In genomic region chr10:94607111-94607510, GRCh38 we compare ENCODE assay signal across 12 cellular contexts.
A peak's percentile ranks its signal among the peaks of the same experiment; 100 is the strongest.
DNase-seq lines count a peak whose midpoint lies in the region; ATAC-seq and TF ChIP-seq lines count a peak whose summit lies in the region.
"Had no signal": no experiment of that assay in that cellular context is flagged by ENCODE, and none has a peak within 500 bp of the region (broad histone marks: within the 10 kb centered on the region; RNA-seq: fewer than 3 reads in every experiment).

No MANE protein-coding gene starts in this region.

- POLR2A ChIA-PET in CD4-positive, alpha-beta T cell (lab: Charles Lee), result no interaction called here
- POLR2A ChIA-PET in OCI-LY7 (lab: Charles Lee), result no interaction called here

- H3K4me1 Mint-ChIP-seq in natural killer cell treated with Interleukin-12 subunit alpha and Interleukin-12 subunit beta and Interleukin-15 and Interleukin-18, amount 100 ng/mL, for 72 hours (ENCODE audit: low read depth in 2 of 2), result peaks cover 6 to 14% of the 10 kb centered on the region in 2 donors
- H3K4me1 Mint-ChIP-seq in natural killer cell, result no peaks in the 10 kb centered on the region
- no peaks in the 10 kb centered on the region for H3K4me1 Mint-ChIP-seq in CD4-positive, alpha-beta T cell (ENCODE audit: low read depth)

- H3K27me3 Mint-ChIP-seq in natural killer cell treated with Interleukin-12 subunit alpha and Interleukin-12 subunit beta and Interleukin-15 and Interleukin-18, amount 100 ng/mL, for 72 hours, result no peaks in the 10 kb centered on the region
- H3K27me3 Mint-ChIP-seq in natural killer cell (ENCODE audit: low read depth in 2 of 2), result no peaks in the 10 kb centered on the region
- no peaks in the 10 kb centered on the region for H3K27me3 Mint-ChIP-seq in CD4-positive, alpha-beta T cell

- no peak overlapping the region for H2AFZ ChIP-seq in OCI-LY7 (ENCODE audit: low read length)

- H3K4me3 ChIP-seq in esophagus squamous epithelium (no peak overlapping the region), OCI-LY7 (ENCODE audit: low read depth, low read length, poor library complexity, severe bottlenecking) (no peak overlapping the region)
- H3K4me3 ChIP-seq: dorsolateral prefrontal cortex had no signal

- no TSS peak for BruUV-seq in OCI-LY7 (replicated peaks; lab: Mats Ljungman, UMichigan)

- H3K4me3 Mint-ChIP-seq in natural killer cell treated with Interleukin-12 subunit alpha and Interleukin-12 subunit beta and Interleukin-15 and Interleukin-18, amount 100 ng/mL, for 72 hours, result no peak overlapping the region
- no peak overlapping the region for H3K4me3 Mint-ChIP-seq in natural killer cell
- no peak overlapping the region for H3K4me3 Mint-ChIP-seq in CD4-positive, alpha-beta T cell

- no peak for DNase-seq in natural killer cell treated with Interleukin-12 subunit alpha and Interleukin-12 subunit beta and Interleukin-15 and Interleukin-18, amount 100 ng/mL, for 72 hours (ENCODE audit: low spot score)
- DNase-seq in natural killer cell (no peak), esophagus squamous epithelium (lab: John Stamatoyannopoulos, UW) (no peak), NCI-H69 (lab: John Stamatoyannopoulos, UW) (no peak), OCI-LY7 (ENCODE audit: low spot score) (no peak)
- DNase-seq in CD4-positive, alpha-beta T cell, result no peak
- DNase-seq: activated naive CD4-positive, alpha-beta T cell treated with anti-CD3 and anti-CD28 coated beads, Interleukin-2, amount 50 U/mL, for 16 hours; dorsolateral prefrontal cortex; glutamatergic neuron; NCI-H2081 treated with DMSO at 0.1 percent for 48 hours had no signal

- CTCF ChIA-PET in CD4-positive, alpha-beta T cell (lab: Charles Lee), result no interaction called here
- CTCF ChIA-PET in OCI-LY7 (lab: Charles Lee; ENCODE audit: unreplicated experiment), result no interaction called here

- no peak for TF ChIP-seq POLR2A in esophagus squamous epithelium (IDR thresholded peaks at IDR 0.05)

- 74 to 82% methylated on average over 1 of the region's 1 CpG for WGBS in esophagus squamous epithelium, 2 donors

- H4K20me1 ChIP-seq in OCI-LY7 (ENCODE audit: insufficient read depth, low read length), result no peaks in the 10 kb centered on the region

- H3K27ac Mint-ChIP-seq in natural killer cell treated with Interleukin-12 subunit alpha and Interleukin-12 subunit beta and Interleukin-15 and Interleukin-18, amount 100 ng/mL, for 72 hours, result peak overlapping the region; percentile 26 to 48
- no peak overlapping the region for H3K27ac Mint-ChIP-seq in natural killer cell
- no peak overlapping the region for H3K27ac Mint-ChIP-seq in CD4-positive, alpha-beta T cell

- H3K79me2 ChIP-seq in OCI-LY7 (ENCODE audit: insufficient read depth, low read depth, low read length), result no peaks in the 10 kb centered on the region

- no peak overlapping the region for H3K27ac ChIP-seq in CD4-positive, alpha-beta T cell (ENCODE audit: low read depth, low read length)
- no peak overlapping the region for H3K27ac ChIP-seq in esophagus squamous epithelium
- H3K27ac ChIP-seq in OCI-LY7 (ENCODE audit: low read depth, low read length, poor library complexity, severe bottlenecking), result no peak overlapping the region
- H3K27ac ChIP-seq: dorsolateral prefrontal cortex had no signal

- H3K9me2 ChIP-seq in OCI-LY7 (ENCODE audit: insufficient read depth, low read length), result no peaks in the 10 kb centered on the region

- H3K36me3 ChIP-seq in esophagus squamous epithelium (no peaks in the 10 kb centered on the region), OCI-LY7 (ENCODE audit: insufficient read depth, low read length) (peaks cover 95% of the 10 kb centered on the region)

- no peaks in the 10 kb centered on the region for H3K27me3 ChIP-seq in CD4-positive, alpha-beta T cell (ENCODE audit: control insufficient read depth, insufficient read depth, low read length)
- no peaks in the 10 kb centered on the region for H3K27me3 ChIP-seq in esophagus squamous epithelium
- H3K27me3 ChIP-seq: dorsolateral prefrontal cortex had no signal

- TF ChIP-seq CTCF in natural killer cell (IDR thresholded peaks at IDR 0.05) (no peak), esophagus squamous epithelium (IDR thresholded peaks at IDR 0.05) (no peak), OCI-LY7 (conservative IDR thresholded peaks at IDR 0.05; ENCODE audit: low read length) (no peak)
- no peak for TF ChIP-seq CTCF in CD4-positive, alpha-beta T cell (IDR thresholded peaks at IDR 0.05)

- H3K9me3 ChIP-seq in CD4-positive, alpha-beta T cell (ENCODE audit: control insufficient read depth, low read length), result no peaks in the 10 kb centered on the region
- H3K9me3 ChIP-seq in esophagus squamous epithelium, result no peaks in the 10 kb centered on the region
- H3K9me3 ChIP-seq in OCI-LY7 (ENCODE audit: low read length), result no peaks in the 10 kb centered on the region

- intact Hi-C loops in natural killer cell (cut with micrococcal nuclease) (no loop called here), esophagus squamous epithelium (cut with DNase I) (no loop called here), OCI-LY7 (cut with micrococcal nuclease; ENCODE audit: unreplicated experiment) (no loop called here)
- intact Hi-C loops in CD4-positive, alpha-beta T cell (cut with DNase I, micrococcal nuclease), result no loop called here

- H3K9me3 Mint-ChIP-seq in natural killer cell treated with Interleukin-12 subunit alpha and Interleukin-12 subunit beta and Interleukin-15 and Interleukin-18, amount 100 ng/mL, for 72 hours, result no peaks in the 10 kb centered on the region
- H3K9me3 Mint-ChIP-seq in natural killer cell, result no peaks in the 10 kb centered on the region
- H3K9me3 Mint-ChIP-seq in CD4-positive, alpha-beta T cell, result no peaks in the 10 kb centered on the region

- ATAC-seq in natural killer cell treated with Interleukin-12 subunit alpha and Interleukin-12 subunit beta and Interleukin-15 and Interleukin-18, amount 100 ng/mL, for 72 hours, result peak; percentile 43 to 83
- ATAC-seq in natural killer cell, result no peak
- ATAC-seq in GM21737 (IDR thresholded peaks at IDR 0.05; ENCODE audit: unreplicated experiment), result peak; percentile 77
- ATAC-seq in HG03159 (IDR thresholded peaks at IDR 0.05; ENCODE audit: unreplicated experiment), result peak; percentile 85
- no peak for ATAC-seq in CD4-positive, alpha-beta T cell (ENCODE audit: poor library complexity)

- peaks cover 0 to 6% (median 0%) of the 10 kb centered on the region in 3 donors for H3K4me1 ChIP-seq in esophagus squamous epithelium
- no peaks in the 10 kb centered on the region for H3K4me1 ChIP-seq in OCI-LY7 (ENCODE audit: insufficient read depth, low read length, poor library complexity, severe bottlenecking)

- H3K36me3 Mint-ChIP-seq in natural killer cell treated with Interleukin-12 subunit alpha and Interleukin-12 subunit beta and Interleukin-15 and Interleukin-18, amount 100 ng/mL, for 72 hours, result peaks cover 26% of the 10 kb centered on the region
- H3K36me3 Mint-ChIP-seq in natural killer cell, result no peaks in the 10 kb centered on the region
- H3K36me3 Mint-ChIP-seq in CD4-positive, alpha-beta T cell (ENCODE audit: low read depth), result peaks cover 12% of the 10 kb centered on the region

- no peak overlapping the region for H3K4me2 ChIP-seq in OCI-LY7 (ENCODE audit: low read length)

Comparison
In these comparisons a context has a peak if more than half of its experiments do, and no peak if none do; other contexts are left out.
1. ATAC-seq: peak in natural killer cell treated with Interleukin-12 subunit alpha and Interleukin-12 subunit beta and Interleukin-15 and Interleukin-18, amount 100 ng/mL, for 72 hours (2 of 2), GM21737 (single experiment) and HG03159 (single experiment); none in natural killer cell (0 of 3) and CD4-positive, alpha-beta T cell (single experiment).
2. H3K27ac Mint-ChIP-seq: peak in natural killer cell treated with Interleukin-12 subunit alpha and Interleukin-12 subunit beta and Interleukin-15 and Interleukin-18, amount 100 ng/mL, for 72 hours (2 of 2); none in natural killer cell (0 of 2) and CD4-positive, alpha-beta T cell (single experiment).